ENCODE assay signal across 1 cellular context in the genomic region with DNA sequence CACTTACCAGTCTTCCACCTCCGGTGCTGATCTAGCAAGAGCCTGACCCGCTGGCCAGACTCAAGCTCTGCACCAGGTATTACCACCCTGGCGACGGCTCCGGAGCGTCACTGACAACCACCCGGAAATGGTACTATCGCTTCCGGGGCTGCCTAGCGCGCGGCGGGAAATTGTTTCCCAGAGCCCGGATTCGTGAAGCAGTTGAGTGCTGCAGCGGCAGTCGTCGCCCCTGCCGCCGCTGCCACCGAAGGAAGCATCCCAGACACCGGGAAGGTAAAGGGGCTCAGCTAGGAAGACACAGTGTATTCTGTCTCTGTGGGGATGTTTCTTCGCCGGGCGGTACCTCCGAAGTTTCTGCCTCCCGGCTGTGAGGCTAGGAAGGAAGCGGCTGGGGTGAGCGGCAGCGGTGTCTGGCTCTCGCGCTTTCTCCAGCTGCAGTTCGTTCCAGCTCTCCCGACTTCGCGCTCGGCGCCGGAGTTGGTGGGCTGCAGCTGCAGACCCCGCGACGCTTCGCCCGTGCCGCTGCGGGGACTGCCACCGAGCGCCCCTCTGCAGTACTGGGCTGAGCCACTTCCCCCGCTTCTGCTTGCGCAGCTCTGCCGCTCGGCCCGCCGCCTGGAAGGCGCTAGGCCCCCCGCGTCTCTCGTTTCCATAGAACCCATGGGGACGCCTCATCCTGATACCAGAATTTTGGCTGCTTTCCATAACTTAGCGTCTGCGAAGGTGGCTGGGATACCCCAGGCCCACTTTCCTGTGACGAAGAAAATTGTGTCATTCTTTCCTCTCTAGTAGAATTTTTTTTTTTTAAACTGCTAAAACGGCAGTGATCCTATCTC.
A peak's percentile ranks its signal among the peaks of the same experiment; 100 is the strongest.
TF ChIP-seq lines count a peak whose summit lies in the region.

Gene KIAA0825, minus strand, starts transcription at position 112 of the 836 bp plus-strand sequence. CDS start 81,478 bp downstream, outside the sequence.
Gene SLF1, plus strand, starts transcription at position 177 of the 836 bp plus-strand sequence. CDS start 10,142 bp downstream, outside the sequence.

TF ChIP-seq in HepG2, 621 proteins besides CTCF, POLR2A, EP300 and RAD21 (continued from another document and continues in another):
- TF ChIP-seq, protein P1, sequence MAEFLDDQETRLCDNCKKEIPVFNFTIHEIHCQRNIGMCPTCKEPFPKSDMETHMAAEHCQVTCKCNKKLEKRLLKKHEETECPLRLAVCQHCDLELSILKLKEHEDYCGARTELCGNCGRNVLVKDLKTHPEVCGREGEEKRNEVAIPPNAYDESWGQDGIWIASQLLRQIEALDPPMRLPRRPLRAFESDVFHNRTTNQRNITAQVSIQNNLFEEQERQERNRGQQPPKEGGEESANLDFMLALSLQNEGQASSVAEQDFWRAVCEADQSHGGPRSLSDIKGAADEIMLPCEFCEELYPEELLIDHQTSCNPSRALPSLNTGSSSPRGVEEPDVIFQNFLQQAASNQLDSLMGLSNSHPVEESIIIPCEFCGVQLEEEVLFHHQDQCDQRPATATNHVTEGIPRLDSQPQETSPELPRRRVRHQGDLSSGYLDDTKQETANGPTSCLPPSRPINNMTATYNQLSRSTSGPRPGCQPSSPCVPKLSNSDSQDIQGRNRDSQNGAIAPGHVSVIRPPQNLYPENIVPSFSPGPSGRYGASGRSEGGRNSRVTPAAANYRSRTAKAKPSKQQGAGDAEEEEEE (CRISPR knock-in tag; IDR thresholded peaks at IDR 0.05; ENCODE audit: borderline replicate concordance): no peak
- TF ChIP-seq, protein P2, sequence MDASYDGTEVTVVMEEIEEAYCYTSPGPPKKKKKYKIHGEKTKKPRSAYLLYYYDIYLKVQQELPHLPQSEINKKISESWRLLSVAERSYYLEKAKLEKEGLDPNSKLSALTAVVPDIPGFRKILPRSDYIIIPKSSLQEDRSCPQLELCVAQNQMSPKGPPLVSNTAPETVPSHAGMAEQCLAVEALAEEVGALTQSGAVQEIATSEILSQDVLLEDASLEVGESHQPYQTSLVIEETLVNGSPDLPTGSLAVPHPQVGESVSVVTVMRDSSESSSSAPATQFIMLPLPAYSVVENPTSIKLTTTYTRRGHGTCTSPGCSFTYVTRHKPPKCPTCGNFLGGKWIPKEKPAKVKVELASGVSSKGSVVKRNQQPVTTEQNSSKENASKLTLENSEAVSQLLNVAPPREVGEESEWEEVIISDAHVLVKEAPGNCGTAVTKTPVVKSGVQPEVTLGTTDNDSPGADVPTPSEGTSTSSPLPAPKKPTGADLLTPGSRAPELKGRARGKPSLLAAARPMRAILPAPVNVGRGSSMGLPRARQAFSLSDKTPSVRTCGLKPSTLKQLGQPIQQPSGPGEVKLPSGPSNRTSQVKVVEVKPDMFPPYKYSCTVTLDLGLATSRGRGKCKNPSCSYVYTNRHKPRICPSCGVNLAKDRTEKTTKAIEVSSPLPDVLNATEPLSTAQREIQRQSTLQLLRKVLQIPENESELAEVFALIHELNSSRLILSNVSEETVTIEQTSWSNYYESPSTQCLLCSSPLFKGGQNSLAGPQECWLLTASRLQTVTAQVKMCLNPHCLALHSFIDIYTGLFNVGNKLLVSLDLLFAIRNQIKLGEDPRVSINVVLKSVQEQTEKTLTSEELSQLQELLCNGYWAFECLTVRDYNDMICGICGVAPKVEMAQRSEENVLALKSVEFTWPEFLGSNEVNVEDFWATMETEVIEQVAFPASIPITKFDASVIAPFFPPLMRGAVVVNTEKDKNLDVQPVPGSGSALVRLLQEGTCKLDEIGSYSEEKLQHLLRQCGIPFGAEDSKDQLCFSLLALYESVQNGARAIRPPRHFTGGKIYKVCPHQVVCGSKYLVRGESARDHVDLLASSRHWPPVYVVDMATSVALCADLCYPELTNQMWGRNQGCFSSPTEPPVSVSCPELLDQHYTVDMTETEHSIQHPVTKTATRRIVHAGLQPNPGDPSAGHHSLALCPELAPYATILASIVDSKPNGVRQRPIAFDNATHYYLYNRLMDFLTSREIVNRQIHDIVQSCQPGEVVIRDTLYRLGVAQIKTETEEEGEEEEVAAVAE (CRISPR knock-in tag; IDR thresholded peaks at IDR 0.05; ENCODE audit: borderline replicate concordance): no peak; the same call in 1 of the 2 replicates
- peak; percentile 87 for TF ChIP-seq ZNF781 (CRISPR knock-in tag; IDR thresholded peaks at IDR 0.05; ENCODE audit: borderline replicate concordance, not compliant biosample characterization)
- no peak for TF ChIP-seq IKZF4 (CRISPR knock-in tag; IDR thresholded peaks at IDR 0.05; ENCODE audit: borderline replicate concordance, low read depth, not compliant biosample characterization)
- no peak for TF ChIP-seq HOXA7 (CRISPR knock-in tag; IDR thresholded peaks at IDR 0.05)
- peak; percentile 22; the same call in 1 of the 2 replicates for TF ChIP-seq TFAP4 (IDR thresholded peaks at IDR 0.05; ENCODE audit: borderline replicate concordance, low read depth)
- TF ChIP-seq, protein P3, sequence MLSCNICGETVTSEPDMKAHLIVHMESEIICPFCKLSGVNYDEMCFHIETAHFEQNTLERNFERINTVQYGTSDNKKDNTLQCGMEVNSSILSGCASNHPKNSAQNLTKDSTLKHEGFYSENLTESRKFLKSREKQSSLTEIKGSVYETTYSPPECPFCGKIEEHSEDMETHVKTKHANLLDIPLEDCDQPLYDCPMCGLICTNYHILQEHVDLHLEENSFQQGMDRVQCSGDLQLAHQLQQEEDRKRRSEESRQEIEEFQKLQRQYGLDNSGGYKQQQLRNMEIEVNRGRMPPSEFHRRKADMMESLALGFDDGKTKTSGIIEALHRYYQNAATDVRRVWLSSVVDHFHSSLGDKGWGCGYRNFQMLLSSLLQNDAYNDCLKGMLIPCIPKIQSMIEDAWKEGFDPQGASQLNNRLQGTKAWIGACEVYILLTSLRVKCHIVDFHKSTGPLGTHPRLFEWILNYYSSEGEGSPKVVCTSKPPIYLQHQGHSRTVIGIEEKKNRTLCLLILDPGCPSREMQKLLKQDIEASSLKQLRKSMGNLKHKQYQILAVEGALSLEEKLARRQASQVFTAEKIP (CRISPR knock-in tag; IDR thresholded peaks at IDR 0.05; ENCODE audit: borderline replicate concordance): no peak
- no peak for TF ChIP-seq FOXP1 (IDR thresholded peaks at IDR 0.05)
- TF ChIP-seq FOXP1 (CRISPR knock-in tag; IDR thresholded peaks at IDR 0.05): no peak
- no peak for TF ChIP-seq MAZ (IDR thresholded peaks at IDR 0.05; ENCODE audit: borderline replicate concordance, low read depth, low read length)
- TF ChIP-seq MAZ (CRISPR knock-in tag; IDR thresholded peaks at IDR 0.05; ENCODE audit: low read depth): no peak
- no peak for TF ChIP-seq FOXO4 (CRISPR knock-in tag; conservative IDR thresholded peaks at IDR 0.05)
- TF ChIP-seq, protein P4, sequence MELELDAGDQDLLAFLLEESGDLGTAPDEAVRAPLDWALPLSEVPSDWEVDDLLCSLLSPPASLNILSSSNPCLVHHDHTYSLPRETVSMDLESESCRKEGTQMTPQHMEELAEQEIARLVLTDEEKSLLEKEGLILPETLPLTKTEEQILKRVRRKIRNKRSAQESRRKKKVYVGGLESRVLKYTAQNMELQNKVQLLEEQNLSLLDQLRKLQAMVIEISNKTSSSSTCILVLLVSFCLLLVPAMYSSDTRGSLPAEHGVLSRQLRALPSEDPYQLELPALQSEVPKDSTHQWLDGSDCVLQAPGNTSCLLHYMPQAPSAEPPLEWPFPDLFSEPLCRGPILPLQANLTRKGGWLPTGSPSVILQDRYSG (CRISPR knock-in tag; IDR thresholded peaks at IDR 0.05): no peak
- TF ChIP-seq ZNF33B (CRISPR knock-in tag; IDR thresholded peaks at IDR 0.05): peak; percentile 70; the same call in 1 of the 2 replicates
- TF ChIP-seq CENPT (CRISPR knock-in tag; IDR thresholded peaks at IDR 0.05; ENCODE audit: low read depth): no peak
- no peak for TF ChIP-seq ZNF484 (CRISPR knock-in tag; IDR thresholded peaks at IDR 0.05; ENCODE audit: borderline replicate concordance, low read depth)
- TF ChIP-seq IRF9 (CRISPR knock-in tag; IDR thresholded peaks at IDR 0.05; ENCODE audit: borderline replicate concordance): no peak
- no peak for TF ChIP-seq SMAD3 (CRISPR knock-in tag; IDR thresholded peaks at IDR 0.05)
- peak; percentile 77 for TF ChIP-seq HNRNPLL (IDR thresholded peaks at IDR 0.05; ENCODE audit: low read depth, low read length, poor library complexity, severe bottlenecking)
- TF ChIP-seq THYN1 (CRISPR knock-in tag; IDR thresholded peaks at IDR 0.05; ENCODE audit: borderline replicate concordance, low read depth): no peak
- TF ChIP-seq, protein P5, sequence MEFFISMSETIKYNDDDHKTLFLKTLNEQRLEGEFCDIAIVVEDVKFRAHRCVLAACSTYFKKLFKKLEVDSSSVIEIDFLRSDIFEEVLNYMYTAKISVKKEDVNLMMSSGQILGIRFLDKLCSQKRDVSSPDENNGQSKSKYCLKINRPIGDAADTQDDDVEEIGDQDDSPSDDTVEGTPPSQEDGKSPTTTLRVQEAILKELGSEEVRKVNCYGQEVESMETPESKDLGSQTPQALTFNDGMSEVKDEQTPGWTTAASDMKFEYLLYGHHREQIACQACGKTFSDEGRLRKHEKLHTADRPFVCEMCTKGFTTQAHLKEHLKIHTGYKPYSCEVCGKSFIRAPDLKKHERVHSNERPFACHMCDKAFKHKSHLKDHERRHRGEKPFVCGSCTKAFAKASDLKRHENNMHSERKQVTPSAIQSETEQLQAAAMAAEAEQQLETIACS (CRISPR knock-in tag; IDR thresholded peaks at IDR 0.05): no peak
- no peak; the same call in 1 of the 2 replicates for TF ChIP-seq ZNF230 (CRISPR knock-in tag; IDR thresholded peaks at IDR 0.05)
- no peak for TF ChIP-seq ZSCAN31 (CRISPR knock-in tag; IDR thresholded peaks at IDR 0.05; ENCODE audit: low read depth)
- no peak for TF ChIP-seq TBP (CRISPR knock-in tag; IDR thresholded peaks at IDR 0.05)
- no peak for TF ChIP-seq CHD4 (IDR thresholded peaks at IDR 0.05; ENCODE audit: borderline replicate concordance, low read length)
- no peak for TF ChIP-seq ZBTB1 (CRISPR knock-in tag; IDR thresholded peaks at IDR 0.05; ENCODE audit: borderline replicate concordance)
- TF ChIP-seq BRD4 (CRISPR knock-in tag; IDR thresholded peaks at IDR 0.05): no peak
- TF ChIP-seq NCOR1 (IDR thresholded peaks at IDR 0.05; ENCODE audit: borderline replicate concordance, low read length): no peak
- TF ChIP-seq ZNF777 (CRISPR knock-in tag; IDR thresholded peaks at IDR 0.05): no peak
- no peak for TF ChIP-seq ZNF761 (CRISPR knock-in tag; conservative IDR thresholded peaks at IDR 0.05)
- no peak for TF ChIP-seq NFRKB (IDR thresholded peaks at IDR 0.05)
- no peak for TF ChIP-seq BRCA1 (CRISPR knock-in tag; IDR thresholded peaks at IDR 0.05)
- no peak for TF ChIP-seq ZNF382 (CRISPR knock-in tag; IDR thresholded peaks at IDR 0.05; ENCODE audit: borderline replicate concordance)
- TF ChIP-seq ATF7 (IDR thresholded peaks at IDR 0.05): no peak
- no peak for TF ChIP-seq ATF7 (CRISPR knock-in tag; IDR thresholded peaks at IDR 0.05)
- no peak for TF ChIP-seq ZNF543 (CRISPR knock-in tag; IDR thresholded peaks at IDR 0.05)
- no peak for TF ChIP-seq NR2F2 (IDR thresholded peaks at IDR 0.05; ENCODE audit: borderline replicate concordance, low read depth)
- no peak for TF ChIP-seq ZBTB4 (CRISPR knock-in tag; IDR thresholded peaks at IDR 0.05; ENCODE audit: borderline replicate concordance)
- no peak for TF ChIP-seq ZNF607 (CRISPR knock-in tag; IDR thresholded peaks at IDR 0.05; ENCODE audit: borderline replicate concordance)
- no peak for TF ChIP-seq ZNF709 (CRISPR knock-in tag; IDR thresholded peaks at IDR 0.05)
- TF ChIP-seq FOXO1 (CRISPR knock-in tag; IDR thresholded peaks at IDR 0.05): no peak
- TF ChIP-seq IRF2 (CRISPR knock-in tag; IDR thresholded peaks at IDR 0.05): peak; percentile 61; the same call in 1 of the 2 replicates
- TF ChIP-seq ZNF773 (CRISPR knock-in tag; IDR thresholded peaks at IDR 0.05; ENCODE audit: borderline replicate concordance): no peak
